Comparison of ENCODE assay signal across 27 cellular contexts in the genomic region with DNA sequence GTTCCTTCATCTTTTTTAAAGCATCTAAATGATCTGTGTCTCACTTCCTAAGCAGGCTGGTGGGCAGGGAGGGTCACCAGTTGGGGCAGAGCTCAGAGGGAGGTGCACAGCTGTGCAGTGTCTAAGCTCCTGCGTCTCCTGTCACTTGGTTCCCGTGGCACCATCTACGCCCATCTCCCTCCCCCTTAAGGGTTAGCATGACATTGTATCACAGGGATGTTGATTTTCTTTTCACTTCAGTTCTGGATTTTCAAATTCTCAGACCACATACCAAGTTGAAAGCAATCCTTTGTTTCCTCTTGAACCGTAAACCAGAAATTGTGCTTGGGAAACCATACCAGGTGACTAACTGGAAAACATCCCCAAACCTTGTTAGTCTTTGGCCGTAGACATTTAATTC.
"Had no signal": no experiment of that assay in that cellular context is flagged by ENCODE, and none has a peak within 500 bp of the region (broad histone marks: within the 10 kb centered on the region; RNA-seq: fewer than 3 reads in every experiment).

No MANE protein-coding gene starts in this region.

- H3K9me3 ChIP-seq: ovary, psoas muscle, right lobe of liver, sigmoid colon, suprapubic skin, testis, tibial artery, transverse colon, upper lobe of left lung, vagina had no signal

- DNase-seq: natural killer cell; occipital lobe; ovary; psoas muscle; right cardiac atrium; right lobe of liver; sigmoid colon; small intestine; stimulated activated CD4-positive, alpha-beta T cell treated with anti-CD3 and anti-CD28 coated beads, Interleukin-15, amount 100 ng/mL, for 24 hours; stimulated activated CD4-positive, alpha-beta T cell treated with anti-CD3 and anti-CD28 coated beads, Interleukin-2, amount 100 ng/mL, for 24 hours; stimulated activated CD4-positive, alpha-beta T cell treated with anti-CD3 and anti-CD28 coated beads, Interleukin-2, amount 100 ng/mL, for 48 hours; stimulated activated CD4-positive, alpha-beta T cell treated with anti-CD3 and anti-CD28 coated beads, Interleukin-4, amount 100 ng/mL, for 24 hours; stimulated activated naive CD4-positive, alpha-beta T cell; stimulated activated naive CD8-positive, alpha-beta T cell treated with anti-CD3 and anti-CD28 coated beads, Interleukin-15, amount 100 ng/mL, for 72 hours; stimulated activated naive CD8-positive, alpha-beta T cell treated with anti-CD3 and anti-CD28 coated beads, Interleukin-15, Interleukin-2, amounts not matched to agents 100 U/mL and 50 U/mL, for 24 hours; substantia nigra; testis; tibial artery; transverse colon; upper lobe of left lung had no signal

- ATAC-seq: natural killer cell; psoas muscle; right cardiac atrium; right lobe of liver; stimulated activated memory B cell treated with anti-CD40 and anti-IgM and Interleukin-4, amounts not matched to agents 10 μg/mL and 1 μg/mL and 100 μg/mL, for 72 hours; stimulated activated naive CD8-positive, alpha-beta T cell treated with anti-CD3 and anti-CD28 coated beads, Interleukin-15, amount 100 ng/mL, for 72 hours; stimulated activated naive CD8-positive, alpha-beta T cell treated with anti-CD3 and anti-CD28 coated beads, Interleukin-15, Interleukin-2, amounts not matched to agents 100 U/mL and 50 U/mL, for 24 hours had no signal

- H3K4me2 ChIP-seq: neural progenitor cell had no signal

- H3K4me1 Mint-ChIP-seq: stimulated activated memory B cell treated with anti-CD40 and anti-IgM and Interleukin-4, amounts not matched to agents 10 μg/mL and 1 μg/mL and 100 μg/mL, for 72 hours had no signal

- H3K27ac ChIP-seq: neural progenitor cell, ovary, parathyroid adenoma, psoas muscle, right lobe of liver, sigmoid colon, suprapubic skin, testis, tibial artery, transverse colon, upper lobe of left lung, vagina had no signal

- H3K4me3 Mint-ChIP-seq: natural killer cell; nephron; neural progenitor cell; stimulated activated memory B cell treated with anti-CD40 and anti-IgM and Interleukin-4, amounts not matched to agents 10 μg/mL and 1 μg/mL and 100 μg/mL, for 72 hours; stimulated activated naive CD8-positive, alpha-beta T cell treated with anti-CD3 and anti-CD28 coated beads, Interleukin-15, amount 100 ng/mL, for 72 hours had no signal

- H3K4me3 ChIP-seq: neural progenitor cell, ovary, psoas muscle, right lobe of liver, sigmoid colon, suprapubic skin, testis, tibial artery, transverse colon, upper lobe of left lung, vagina had no signal

- H3K36me3 ChIP-seq: neural progenitor cell, ovary, right lobe of liver, sigmoid colon, suprapubic skin, tibial artery, transverse colon, upper lobe of left lung, vagina had no signal

- H3K9me3 Mint-ChIP-seq: natural killer cell; stimulated activated naive CD8-positive, alpha-beta T cell treated with anti-CD3 and anti-CD28 coated beads, Interleukin-15, amount 100 ng/mL, for 72 hours had no signal

- H3K27ac Mint-ChIP-seq: natural killer cell; progenitor cell of endocrine pancreas; stimulated activated memory B cell treated with anti-CD40 and anti-IgM and Interleukin-4, amounts not matched to agents 10 μg/mL and 1 μg/mL and 100 μg/mL, for 72 hours; stimulated activated naive CD8-positive, alpha-beta T cell treated with anti-CD3 and anti-CD28 coated beads, Interleukin-15, amount 100 ng/mL, for 72 hours had no signal

- H3K36me3 Mint-ChIP-seq: natural killer cell; stimulated activated memory B cell treated with anti-CD40 and anti-IgM and Interleukin-4, amounts not matched to agents 10 μg/mL and 1 μg/mL and 100 μg/mL, for 72 hours had no signal

- H3K27me3 ChIP-seq: neural progenitor cell, ovary, right lobe of liver, sigmoid colon, suprapubic skin, testis, tibial artery, transverse colon, upper lobe of left lung, vagina had no signal

- H2AFZ ChIP-seq: neural progenitor cell, parathyroid adenoma had no signal

- H3K9ac ChIP-seq: neural progenitor cell, parathyroid adenoma had no signal

- H3K4me1 ChIP-seq: neural progenitor cell, parathyroid adenoma, psoas muscle, right lobe of liver, sigmoid colon, suprapubic skin, testis, tibial artery, transverse colon, upper lobe of left lung, vagina had no signal

- H3K79me2 ChIP-seq: parathyroid adenoma had no signal
